Comparison of ENCODE assay signal across 8 cellular contexts in the genomic region with DNA sequence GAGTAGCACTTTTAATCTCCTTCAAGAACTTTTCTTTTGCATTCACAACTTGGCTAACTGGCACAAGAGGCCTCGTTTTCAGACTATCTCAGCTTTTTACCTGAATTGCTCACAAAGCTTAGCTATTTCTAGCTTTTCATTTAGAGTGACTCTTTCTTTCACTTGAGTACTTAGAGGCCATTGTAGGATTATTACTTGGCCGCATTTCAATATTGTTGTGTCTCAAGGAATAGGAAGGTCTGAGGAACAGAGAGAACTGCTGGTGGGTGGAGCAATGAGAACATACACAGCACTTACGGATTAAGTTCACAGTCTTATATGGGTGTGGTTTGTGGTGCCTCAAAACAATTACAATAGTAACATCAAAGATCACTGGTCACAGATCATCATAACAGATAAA.
"Had no signal": no experiment of that assay in that cellular context is flagged by ENCODE, and none has a peak within 500 bp of the region (broad histone marks: within the 10 kb centered on the region; RNA-seq: fewer than 3 reads in every experiment).

No MANE protein-coding gene starts in this region.

- H3K27ac ChIP-seq: GM23248, KMS-11 had no signal

- H3K27ac Mint-ChIP-seq: H9 had no signal

- H3K4me3 ChIP-seq: GM23248 had no signal

- H3K9me3 Mint-ChIP-seq: H9 had no signal

- H3K4me3 Mint-ChIP-seq: H9 had no signal

- DNase-seq: GM23248, GOT3, H9, HCEC 1CT, IMR-90, KBM-7 had no signal

- FAIRE-seq: HTR-8/SVneo had no signal
